15 cellular contexts compared by ENCODE assay signal in genomic region chr15:29734917-29735572, GRCh38.
DNase-seq lines count a peak whose midpoint lies in the region; ATAC-seq and TF ChIP-seq lines count a peak whose summit lies in the region.
"Had no signal": no experiment of that assay in that cellular context is flagged by ENCODE, and none has a peak within 500 bp of the region (broad histone marks: within the 10 kb centered on the region; RNA-seq: fewer than 3 reads in every experiment).

No MANE protein-coding gene starts in this region.

- TF ChIP-seq POLR2A in stomach (IDR thresholded peaks at IDR 0.05): no peak

- TF ChIP-seq CTCF in left lung (IDR thresholded peaks at IDR 0.05) (no peak), stomach (IDR thresholded peaks at IDR 0.05) (no peak)

- WGBS in stomach, 5 donors: 37 to 53% (median 48%) methylated on average over 5 of the region's 5 CpGs

- H3K36me3 ChIP-seq in left lung (peaks cover 0 to 29% of the 10 kb centered on the region in 2 donors), stomach (peaks cover 7 to 87% (median 70%) of the 10 kb centered on the region in 4 donors)
- H3K36me3 ChIP-seq: ovary had no signal

- peak; percentile 88 for DNase-seq in ACHN
- peak; percentile 66 for DNase-seq in astrocyte of the hippocampus (ENCODE audit: low read depth, low spot score)
- no peak for DNase-seq in left lung
- no peak for DNase-seq in stomach
- no peak for DNase-seq in NCI-H1105 (lab: John Stamatoyannopoulos, UW)
- no peak for DNase-seq in globus pallidus (ENCODE audit: low spot score)
- no peak for DNase-seq in DMS153 treated with DMSO at 0.1 percent for 48 hours (lab: John Stamatoyannopoulos, UW; ENCODE audit: unreplicated experiment)
- DNase-seq: activated CD8-positive, alpha-beta memory T cell treated with anti-CD3 and anti-CD28 coated beads, Interleukin-2, amount 50 U/mL, for 4 hours; activated naive CD8-positive, alpha-beta T cell treated with anti-CD3 and anti-CD28 coated beads, Interleukin-2, amount 10 ng/mL, durations not matched to agents 7 days and 5 days; dermis blood vessel endothelial cell; heart right ventricle; NCI-H2227 treated with DMSO at 0.1 percent for 48 hours; ovary had no signal

- H3K4me3 ChIP-seq in left lung: no peak overlapping the region
- H3K4me3 ChIP-seq in stomach: no peak overlapping the region
- H3K4me3 ChIP-seq: heart right ventricle, ovary had no signal

- TF ChIP-seq EP300 in stomach (IDR thresholded peaks at IDR 0.05): no peak

- no peaks in the 10 kb centered on the region for H3K9me3 ChIP-seq in left lung
- H3K9me3 ChIP-seq in stomach: no peaks in the 10 kb centered on the region
- H3K9me3 ChIP-seq: heart right ventricle, ovary had no signal

- intact Hi-C loops in left lung (cut with DNase I) (no loop called here), stomach (cut with DNase I; ENCODE audit: low total_unique reads) (no loop called here)

- ATAC-seq in HG03571 (IDR thresholded peaks at IDR 0.05; ENCODE audit: unreplicated experiment): peak; percentile 48
- peak; percentile 18 for ATAC-seq in left lung
- ATAC-seq: Panc1 had no signal

- H3K27me3 ChIP-seq in left lung (no peaks in the 10 kb centered on the region), stomach (no peaks in the 10 kb centered on the region)
- H3K27me3 ChIP-seq: heart right ventricle, ovary had no signal

- peaks cover 0 to 5% of the 10 kb centered on the region in 2 donors for H3K4me1 ChIP-seq in left lung
- peaks cover 0 to 29% (median 14%) of the 10 kb centered on the region in 4 donors for H3K4me1 ChIP-seq in stomach

- in situ Hi-C loops in ACHN (cut with HindIII; ENCODE audit: low pct_ligation_motif_present, low pct_unique_long_range_greater_than_20kb, low sequenced_read_pairs): no loop called here

- H3K27ac ChIP-seq in left lung: no peak overlapping the region
- peak overlapping the region in 1 of 5 donors; percentile 29 for H3K27ac ChIP-seq in stomach
- H3K27ac ChIP-seq: ovary had no signal

Comparison
In these comparisons a context has a peak if more than half of its experiments do, and no peak if none do; other contexts are left out.
1. DNase-seq: peak in ACHN (single experiment) and astrocyte of the hippocampus (single experiment); none in left lung (0 of 2), stomach (single experiment), NCI-H1105 (single experiment), globus pallidus (single experiment) and DMS153 treated with DMSO at 0.1 percent for 48 hours (single experiment).